ENCODE assay signal across 8 cellular contexts in the genomic region with DNA sequence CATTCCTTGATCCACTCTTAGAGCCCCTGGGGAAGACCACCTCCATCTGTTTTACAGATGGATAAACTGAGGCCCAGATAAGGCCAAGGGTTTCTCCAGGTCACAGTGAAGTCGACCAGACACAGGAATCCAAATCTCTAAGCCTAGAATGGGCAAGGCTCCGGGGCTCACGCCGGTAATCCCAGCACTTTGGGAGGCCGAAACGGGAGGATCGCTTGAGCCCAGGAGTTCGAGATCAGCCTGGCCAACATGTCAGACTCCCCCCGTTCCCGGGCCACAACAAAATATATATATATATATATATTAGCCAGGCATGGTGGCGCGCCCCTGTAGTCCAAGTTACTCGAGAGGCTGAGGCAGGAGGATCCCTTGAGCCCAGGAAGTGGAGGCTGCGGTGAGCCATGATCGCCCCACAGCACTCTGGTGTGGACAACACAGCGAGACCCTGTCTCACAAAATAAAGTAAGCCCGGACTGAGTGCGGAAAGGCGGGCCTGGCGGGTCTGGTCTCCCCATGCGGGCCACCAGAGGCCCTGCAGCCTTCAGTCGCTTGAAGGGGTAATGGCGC. TPM values are rescaled to one million over a fixed set of nuclear protein-coding genes. Genes with fewer than 3 reads are reported as not detected.
DNase-seq lines count a peak whose midpoint lies in the region; ATAC-seq, FAIRE-seq and TF ChIP-seq lines count a peak whose summit lies in the region.

No MANE protein-coding gene starts in this region.

- H3K9me3 Mint-ChIP-seq in activated naive CD4-positive, alpha-beta T cell treated with anti-CD3 and anti-CD28 coated beads, Interleukin-2, amount 50 U/mL, for 24 hours, result no peaks in the 10 kb centered on the region

- no peak for TF ChIP-seq POLR2A in GM12878 (IDR thresholded peaks at IDR 0.05; ENCODE audit: low read depth, low read length)

- POLR2A ChIA-PET in GM12878 (lab: Charles Lee), result interaction anchor here (1.4 to 2.7 kb wide), 3 partner anchors 9 to 16 kb away, joined by 3 to 11 read pairs (median 5); partner anchors contain the start of gene RPS11

- H3K4me1 ChIP-seq in GM12878 (ENCODE audit: control insufficient read depth, insufficient read depth, low read length) (peaks cover 16% of the 10 kb centered on the region), mesodermal cell (ENCODE audit: control insufficient read depth, insufficient read depth, low read length, poor library complexity, severe bottlenecking) (peaks cover 11% of the 10 kb centered on the region), upper lobe of right lung (peaks cover 22% of the 10 kb centered on the region)

- peak overlapping the region; percentile 99 for H3K27ac Mint-ChIP-seq in activated naive CD4-positive, alpha-beta T cell treated with anti-CD3 and anti-CD28 coated beads, Interleukin-2, amount 50 U/mL, for 24 hours

- H3K36me3 Mint-ChIP-seq in activated naive CD4-positive, alpha-beta T cell treated with anti-CD3 and anti-CD28 coated beads, Interleukin-2, amount 50 U/mL, for 24 hours, result peaks cover 36% of the 10 kb centered on the region

- in situ Hi-C loops in GM12878 (cut with MboI), result no loop called here

- no peak for TF ChIP-seq EP300 in GM12878 (IDR thresholded peaks at IDR 0.05; ENCODE audit: borderline replicate concordance in 1 of 2, control insufficient read depth in 1 of 2, low read depth in 2 of 2, low read length in 2 of 2)

- H3K4me3 ChIP-seq in GM12878 (no peak overlapping the region), mesodermal cell (ENCODE audit: extremely low read depth, insufficient read depth, low read length, poor library complexity, severe bottlenecking) (no peak overlapping the region), upper lobe of right lung (peak overlapping the region; percentile 100)

- H3K9me3 ChIP-seq in GM12878 (replicated peaks; ENCODE audit: control insufficient read depth, insufficient read depth, low read length) (no peaks in the 10 kb centered on the region), mesodermal cell (ENCODE audit: control insufficient read depth, low read length) (no peaks in the 10 kb centered on the region), upper lobe of right lung (no peaks in the 10 kb centered on the region)

- H3K27ac ChIP-seq in GM12878 (ENCODE audit: control insufficient read depth, insufficient read depth) (peak overlapping the region; percentile 46; the same call in 1 of the 2 replicates), mesodermal cell (ENCODE audit: low read depth, low read length, severe bottlenecking) (peak overlapping the region; percentile 49), upper lobe of right lung (peak overlapping the region; percentile 97)

- 45% methylated on average over 23 of the region's 23 CpGs for WGBS in GM12878 (ENCODE audit: insufficient coverage, insufficient replicate concordance, low lambda C conversion rate, missing lambda C conversion rate)
- WGBS in mesodermal cell (ENCODE audit: insufficient coverage in 2 of 2), 2 experiments, result 46 to 63% methylated on average over 13 to 19 of the region's 23 CpGs

- H3K4me3 Mint-ChIP-seq in activated naive CD4-positive, alpha-beta T cell treated with anti-CD3 and anti-CD28 coated beads, Interleukin-2, amount 50 U/mL, for 24 hours, result peak overlapping the region; percentile 94

- RAD21 ChIA-PET in GM12878 (lab: Charles Lee; ENCODE audit: unreplicated experiment), result interaction anchor here (0.9 to 1.6 kb wide), 3 partner anchors 13 to 60 kb away, joined by 3 to 5 read pairs (median 3); partner anchors contain the start of gene FLT3LG

- H3K36me3 ChIP-seq in GM12878 (ENCODE audit: control insufficient read depth in 2 of 2, insufficient read depth in 2 of 2, low read length in 1 of 2) (peaks cover 21 to 29% of the 10 kb centered on the region in 2 experiments), mesodermal cell (ENCODE audit: control insufficient read depth, insufficient read depth, low read length) (peaks cover 42% of the 10 kb centered on the region), upper lobe of right lung (peaks cover 32% of the 10 kb centered on the region)

- H3K27me3 ChIP-seq in GM12878 (replicated peaks in 1 of 2; ENCODE audit: control insufficient read depth in 2 of 2, insufficient read depth in 2 of 2, low read length in 1 of 2), result no peaks in the 10 kb centered on the region
- no peaks in the 10 kb centered on the region for H3K27me3 ChIP-seq in upper lobe of right lung

- SMC1A ChIA-PET in GM12878 (lab: Charles Lee; ENCODE audit: uncharacterized antibody, unreplicated experiment), result interaction anchor here (1.3 kb wide), 1 partner anchor 16 kb away, joined by 5 read pairs; no protein-coding TSS in a partner anchor

- H4K20me1 ChIP-seq in GM12878 (ENCODE audit: control insufficient read depth, insufficient read depth), result peaks cover 13% of the 10 kb centered on the region

- H3K27me3 Mint-ChIP-seq in activated naive CD4-positive, alpha-beta T cell treated with anti-CD3 and anti-CD28 coated beads, Interleukin-2, amount 50 U/mL, for 24 hours, result no peaks in the 10 kb centered on the region

- no peak for FAIRE-seq in GM12878 (lab: Jason Lieb, UNC)

- no peak overlapping the region for H3K9ac ChIP-seq in GM12878 (ENCODE audit: control insufficient read depth, insufficient read depth, low read length)

- no peak for DNase-seq in activated naive CD4-positive, alpha-beta T cell treated with anti-CD3 and anti-CD28 coated beads, Interleukin-2, amount 50 U/mL, for 16 hours
- DNase-seq in GM12878 (ENCODE audit: low read depth, low spot score) (no peak), upper lobe of right lung (no peak), NCI-H748 treated with DMSO at 0.1 percent for 48 hours (lab: John Stamatoyannopoulos, UW) (no peak)

- H2AFZ ChIP-seq in GM12878 (ENCODE audit: control insufficient read depth, low read depth, low read length), result peak overlapping the region; percentile 87

- H3K4me2 ChIP-seq in GM12878 (ENCODE audit: control insufficient read depth, insufficient read depth), result peak overlapping the region; percentile 79

- no peak for ATAC-seq in GM12878
- no peak for ATAC-seq in upper lobe of right lung
- ATAC-seq in GM21825 (IDR thresholded peaks at IDR 0.05; ENCODE audit: unreplicated experiment), result no peak
- no peak for ATAC-seq in HG03039 (IDR thresholded peaks at IDR 0.05; ENCODE audit: unreplicated experiment)

- TF ChIP-seq RAD21 in GM12878 (IDR thresholded peaks at IDR 0.05; ENCODE audit: insufficient read depth, low read depth, low read length), result no peak

- H3K79me2 ChIP-seq in GM12878 (ENCODE audit: control insufficient read depth, insufficient read depth, low read length), result peaks cover 41% of the 10 kb centered on the region

- intact Hi-C loops in GM12878 (cut with micrococcal nuclease; ENCODE audit: unreplicated experiment) (loop anchor here (1.0 to 5.0 kb wide), 3 partner anchors 10 to 386 kb away; partner anchors contain the start of genes PIH1D1 and RPS11), upper lobe of right lung (cut with DNase I) (no loop called here)

- H3K4me1 Mint-ChIP-seq in activated naive CD4-positive, alpha-beta T cell treated with anti-CD3 and anti-CD28 coated beads, Interleukin-2, amount 50 U/mL, for 24 hours, result peaks cover 21% of the 10 kb centered on the region

- TF ChIP-seq CTCF in GM12878 (IDR thresholded peaks at IDR 0.05 in 2 of 3, conservative IDR thresholded peaks at IDR 0.05 in 1 of 3; ENCODE audit: control insufficient read depth in 2 of 3, extremely low read depth in 1 of 3, insufficient read depth in 1 of 3, low read depth in 3 of 3, low read length in 3 of 3) (0 out of 6 replicates have a peak, but pooled peaks of 1 of the 3 experiments have one; percentile 6), upper lobe of right lung (IDR thresholded peaks at IDR 0.05) (peak; percentile 15)

- TSS peak; percentile 62 for BruUV-seq in GM12878 (replicated peaks; lab: Mats Ljungman, UMichigan)

- CTCF ChIA-PET in GM12878 (lab: Yijun Ruan, JAX), result interaction anchor here (1.0 to 1.3 kb wide), 3 partner anchors 16 to 60 kb away, joined by 3 to 6 read pairs (median 4); no protein-coding TSS in a partner anchor

RNA-seq across cellular contexts. Expression of gene RPL13A, which starts 0.6 kb away (rescaled TPM):
- 421 and 437 TPM in 2 replicates for total RNA-seq in GM12878 (2013; cell fraction: nucleolus; rRNA removed)
- total RNA-seq in GM12878 (2014; rRNA removed) (6,558 and 7,287 TPM in 2 replicates), GM12878 (2014; rRNA removed; fragmentation: Illumina TruSeq; extraction: Trizol) (3,471 and 3,692 TPM in 2 replicates), GM12878 (2021) (5,103 and 5,273 TPM in 2 replicates), upper lobe of right lung (1,829 TPM)
- 1,623 TPM for polyA plus RNA-seq in GM12878 (2011; ENCODE audit: low read depth)
- polyA plus RNA-seq in GM12878 (2011; rRNA removed) (2,172 and 3,936 TPM in 2 replicates), GM12878 (2014; fragmentation: Illumina TruSeq; extraction: Trizol) (1,413 and 3,666 TPM in 2 replicates), GM12878 (2014; fragmentation: Nextera tagmentation; extraction: Ambion mirVana) (1,000 to 10,000 TPM; 4,595 to 5,196 TPM), GM12878 (2014; rRNA removed) (7,317 and 8,961 TPM in 2 replicates), GM12878 (2016; fragmentation: Nextera tagmentation; extraction: Ambion mirVana) (1,000 to 10,000 TPM; 1,426 to 1,490 TPM)
- 3,618 and 5,003 TPM in 2 replicates for polyA plus RNA-seq in GM12878 (2011; cell fraction: cytosol; rRNA removed)
- 2,479 and 2,850 TPM in 2 replicates for polyA plus RNA-seq in GM12878 (2011; cell fraction: nucleus; rRNA removed)
- 5,924 and 8,191 TPM in 2 replicates for polyA plus RNA-seq in GM12878 (2012)
- 683 and 1,722 TPM in 2 replicates for polyA minus RNA-seq in GM12878 (2011; rRNA and poly(A)+ RNA removed)
- 792 and 811 TPM in 2 replicates for polyA minus RNA-seq in GM12878 (2011; cell fraction: cytosol; rRNA and poly(A)+ RNA removed)
- 1,676 and 2,148 TPM in 2 replicates for polyA minus RNA-seq in GM12878 (2011; cell fraction: nucleus; rRNA and poly(A)+ RNA removed)
- polyA plus RNA-seq in mesodermal cell (2013, experiment 1 of 2), result 2,575 TPM
- polyA plus RNA-seq in mesodermal cell (2013, experiment 2 of 2), result 2,385 TPM

RNA-seq across cellular contexts. Expression of gene RPS11, which starts 9.4 kb away (rescaled TPM):
- total RNA-seq in GM12878 (2013; cell fraction: nucleolus; rRNA removed), result 652 and 681 TPM in 2 replicates
- 4,375 and 4,445 TPM in 2 replicates for total RNA-seq in GM12878 (2014; rRNA removed)
- total RNA-seq in GM12878 (2014; rRNA removed; fragmentation: Illumina TruSeq; extraction: Trizol), result 5,436 and 5,566 TPM in 2 replicates
- total RNA-seq in GM12878 (2021), result 2,768 and 2,873 TPM in 2 replicates
- 7,313 TPM for polyA plus RNA-seq in GM12878 (2011; ENCODE audit: low read depth)
- polyA plus RNA-seq in GM12878 (2011; rRNA removed), result 2,519 and 3,846 TPM in 2 replicates
- 5,437 and 7,191 TPM in 2 replicates for polyA plus RNA-seq in GM12878 (2011; cell fraction: cytosol; rRNA removed)
- 1,670 and 1,694 TPM in 2 replicates for polyA plus RNA-seq in GM12878 (2011; cell fraction: nucleus; rRNA removed)
- polyA plus RNA-seq in GM12878 (2012), result 5,725 and 6,770 TPM in 2 replicates
- polyA plus RNA-seq in GM12878 (2014; fragmentation: Illumina TruSeq; extraction: Trizol), result 9,872 and 11,122 TPM in 2 replicates
- polyA plus RNA-seq in GM12878 (2014; fragmentation: Nextera tagmentation; extraction: Ambion mirVana), result 1,000 to 10,000 TPM; 4,277 to 4,566 TPM
- polyA plus RNA-seq in GM12878 (2014; rRNA removed), result 5,188 and 5,232 TPM in 2 replicates
- 1,000 to 10,000 TPM; 1,714 to 1,771 TPM for polyA plus RNA-seq in GM12878 (2016; fragmentation: Nextera tagmentation; extraction: Ambion mirVana)
- 1,409 and 1,631 TPM in 2 replicates for polyA minus RNA-seq in GM12878 (2011; rRNA and poly(A)+ RNA removed)
- 519 and 537 TPM in 2 replicates for polyA minus RNA-seq in GM12878 (2011; cell fraction: cytosol; rRNA and poly(A)+ RNA removed)
- polyA minus RNA-seq in GM12878 (2011; cell fraction: nucleus; rRNA and poly(A)+ RNA removed), result 175 and 221 TPM in 2 replicates
- polyA plus RNA-seq in mesodermal cell (2013, experiment 1 of 2), result 3,137 TPM
- polyA plus RNA-seq in mesodermal cell (2013, experiment 2 of 2), result 2,791 TPM
- total RNA-seq in upper lobe of right lung, result 1,616 TPM

RNA-seq across cellular contexts. Expression of gene FLT3LG, which starts 12.8 kb away (rescaled TPM):
- 1.4 and 4.0 TPM in 2 replicates for total RNA-seq in GM12878 (2013; cell fraction: nucleolus; rRNA removed)
- 3.7 and 4.1 TPM in 2 replicates for total RNA-seq in GM12878 (2014; rRNA removed)
- 3.9 and 4.6 TPM in 2 replicates for total RNA-seq in GM12878 (2014; rRNA removed; fragmentation: Illumina TruSeq; extraction: Trizol)
- total RNA-seq in GM12878 (2021), result 9.5 and 10.3 TPM in 2 replicates
- polyA plus RNA-seq in GM12878 (2011; ENCODE audit: low read depth), result 3.2 TPM
- polyA plus RNA-seq in GM12878 (2011; rRNA removed), result 1.3 and 3.0 TPM in 2 replicates
- 3.7 and 5.9 TPM in 2 replicates for polyA plus RNA-seq in GM12878 (2011; cell fraction: cytosol; rRNA removed)
- polyA plus RNA-seq in GM12878 (2011; cell fraction: nucleus; rRNA removed), result 10.9 and 11.9 TPM in 2 replicates
- polyA plus RNA-seq in GM12878 (2012), result 7.2 and 8.7 TPM in 2 replicates
- 0.51 and 2.8 TPM in 2 replicates for polyA plus RNA-seq in GM12878 (2014; fragmentation: Illumina TruSeq; extraction: Trizol)
- polyA plus RNA-seq in GM12878 (2014; fragmentation: Nextera tagmentation; extraction: Ambion mirVana), result 1 to 10 TPM in 1 of 2 experiments, under 1 TPM in 1; 0.68 to 1.6 TPM
- polyA plus RNA-seq in GM12878 (2014; rRNA removed), result 11.9 and 13.9 TPM in 2 replicates
- polyA plus RNA-seq in GM12878 (2016; fragmentation: Nextera tagmentation; extraction: Ambion mirVana), result 10 to 100 TPM; 10.1 to 13.1 TPM
- 1.3 TPM in 1 of 2 replicates, not detected in the other for polyA minus RNA-seq in GM12878 (2011; rRNA and poly(A)+ RNA removed)
- 1.6 and 4.5 TPM in 2 replicates for polyA minus RNA-seq in GM12878 (2011; cell fraction: cytosol; rRNA and poly(A)+ RNA removed)
- 1.3 and 3.2 TPM in 2 replicates for polyA minus RNA-seq in GM12878 (2011; cell fraction: nucleus; rRNA and poly(A)+ RNA removed)
- polyA plus RNA-seq in mesodermal cell (2013, experiment 1 of 2), result 2.2 TPM
- polyA plus RNA-seq in mesodermal cell (2013, experiment 2 of 2), result 2.5 TPM
- 12.1 TPM for total RNA-seq in upper lobe of right lung

RNA-seq across cellular contexts. Expression of gene FCGRT, which starts 25.7 kb away (rescaled TPM):
- 2.1 and 3.3 TPM in 2 replicates for total RNA-seq in GM12878 (2013; cell fraction: nucleolus; rRNA removed)
- total RNA-seq in GM12878 (2014; rRNA removed), result 0.51 TPM in 1 of 2 replicates, not detected in the other
- total RNA-seq in GM12878 (2014; rRNA removed; fragmentation: Illumina TruSeq; extraction: Trizol), result not detected in 2 replicates
- total RNA-seq in GM12878 (2021), result 0.56 and 2.4 TPM in 2 replicates
- 1.00 TPM for polyA plus RNA-seq in GM12878 (2011; ENCODE audit: low read depth)
- 0.78 and 0.81 TPM in 2 replicates for polyA plus RNA-seq in GM12878 (2011; rRNA removed)
- 0.60 and 0.65 TPM in 2 replicates for polyA plus RNA-seq in GM12878 (2011; cell fraction: cytosol; rRNA removed)
- polyA plus RNA-seq in GM12878 (2011; cell fraction: nucleus; rRNA removed), result 0.54 and 0.93 TPM in 2 replicates
- polyA plus RNA-seq in GM12878 (2012), result 1.7 and 2.5 TPM in 2 replicates
- 0.19 TPM in 1 of 2 replicates, not detected in the other for polyA plus RNA-seq in GM12878 (2014; fragmentation: Illumina TruSeq; extraction: Trizol)
- under 1 TPM in 1 of 2 experiments, not detected in 1; 0.18 TPM for polyA plus RNA-seq in GM12878 (2014; fragmentation: Nextera tagmentation; extraction: Ambion mirVana)
- polyA plus RNA-seq in GM12878 (2014; rRNA removed), result 0.29 and 0.49 TPM in 2 replicates
- under 1 TPM; 0.11 to 0.43 TPM for polyA plus RNA-seq in GM12878 (2016; fragmentation: Nextera tagmentation; extraction: Ambion mirVana)
- not detected in 2 replicates for polyA minus RNA-seq in GM12878 (2011; rRNA and poly(A)+ RNA removed)
- polyA minus RNA-seq in GM12878 (2011; cell fraction: cytosol; rRNA and poly(A)+ RNA removed), result not detected in 2 replicates
- polyA minus RNA-seq in GM12878 (2011; cell fraction: nucleus; rRNA and poly(A)+ RNA removed), result 0.24 TPM in 1 of 2 replicates, not detected in the other
- 46.7 TPM for polyA plus RNA-seq in mesodermal cell (2013, experiment 1 of 2)
- polyA plus RNA-seq in mesodermal cell (2013, experiment 2 of 2), result 39.4 TPM
- 320 TPM for total RNA-seq in upper lobe of right lung

RNA-seq across cellular contexts. Expression of gene ALDH16A1, which starts 33.8 kb away (rescaled TPM):
- total RNA-seq in GM12878 (2013; cell fraction: nucleolus; rRNA removed), result 4.5 and 6.6 TPM in 2 replicates
- 31.9 and 46.3 TPM in 2 replicates for total RNA-seq in GM12878 (2014; rRNA removed)
- 8.7 and 9.5 TPM in 2 replicates for total RNA-seq in GM12878 (2014; rRNA removed; fragmentation: Illumina TruSeq; extraction: Trizol)
- 43.6 and 49.3 TPM in 2 replicates for total RNA-seq in GM12878 (2021)
- 3.7 TPM for polyA plus RNA-seq in GM12878 (2011; ENCODE audit: low read depth)
- 3.1 and 6.4 TPM in 2 replicates for polyA plus RNA-seq in GM12878 (2011; rRNA removed)
- 15.2 and 32.2 TPM in 2 replicates for polyA plus RNA-seq in GM12878 (2011; cell fraction: cytosol; rRNA removed)
- polyA plus RNA-seq in GM12878 (2011; cell fraction: nucleus; rRNA removed), result 43.0 and 85.9 TPM in 2 replicates
- 17.2 and 17.4 TPM in 2 replicates for polyA plus RNA-seq in GM12878 (2012)
- polyA plus RNA-seq in GM12878 (2014; fragmentation: Illumina TruSeq; extraction: Trizol), result 0.43 and 1.7 TPM in 2 replicates
- polyA plus RNA-seq in GM12878 (2014; fragmentation: Nextera tagmentation; extraction: Ambion mirVana), result 1 to 10 TPM; 4.5 to 6.2 TPM
- polyA plus RNA-seq in GM12878 (2014; rRNA removed), result 31.0 and 41.4 TPM in 2 replicates
- polyA plus RNA-seq in GM12878 (2016; fragmentation: Nextera tagmentation; extraction: Ambion mirVana), result 10 to 100 TPM; 26.8 to 40.0 TPM
- polyA minus RNA-seq in GM12878 (2011; rRNA and poly(A)+ RNA removed), result 9.9 and 22.0 TPM in 2 replicates
- polyA minus RNA-seq in GM12878 (2011; cell fraction: cytosol; rRNA and poly(A)+ RNA removed), result 14.5 and 17.4 TPM in 2 replicates
- polyA minus RNA-seq in GM12878 (2011; cell fraction: nucleus; rRNA and poly(A)+ RNA removed), result 4.1 and 11.7 TPM in 2 replicates
- polyA plus RNA-seq in mesodermal cell (2013, experiment 1 of 2), result 25.4 TPM
- 22.8 TPM for polyA plus RNA-seq in mesodermal cell (2013, experiment 2 of 2)
- 32.3 TPM for total RNA-seq in upper lobe of right lung

Comparison
In these comparisons a context has a peak if more than half of its experiments do, and no peak if none do; other contexts are left out.
1. H3K27ac ChIP-seq: peak in every context shown above with its lines; median percentile 97 in upper lobe of right lung; 49 in mesodermal cell; 46 in GM12878.